21 cellular contexts compared by ENCODE assay signal in the genomic region with DNA sequence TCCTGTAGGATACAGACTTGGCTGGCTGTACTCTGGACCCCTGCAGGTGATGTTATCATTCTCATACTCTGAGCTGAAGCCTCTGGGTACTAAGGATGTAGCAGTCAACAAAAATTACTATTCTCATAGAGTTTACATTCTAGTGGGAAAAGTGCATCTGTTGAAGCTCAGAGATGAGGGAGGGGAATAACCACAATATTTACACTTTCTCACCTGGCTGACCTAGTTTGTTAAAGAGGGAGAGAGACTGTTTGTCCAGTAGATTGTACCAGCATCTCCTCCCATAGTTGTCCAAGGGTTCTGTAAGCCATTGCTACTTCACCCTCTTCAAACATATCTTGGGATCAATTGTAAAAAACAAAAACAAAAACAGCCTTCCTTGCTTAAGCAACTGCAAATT.
"Had no signal": no experiment of that assay in that cellular context is flagged by ENCODE, and none has a peak within 500 bp of the region (broad histone marks: within the 10 kb centered on the region; RNA-seq: fewer than 3 reads in every experiment).

No MANE protein-coding gene starts in this region.

- H3K9me3 ChIP-seq: ovary, thoracic aorta had no signal

- DNase-seq: cerebellar nuclear complex; effector CD4-positive, alpha-beta T cell; endodermal cell; foreskin melanocyte; heart left ventricle; hippocampal formation; islet precursor cell; mammary epithelial cell; naive thymus-derived CD4-positive, alpha-beta T cell; nephron progenitor cell; ovary; right cardiac atrium; stimulated activated CD4-positive, alpha-beta T cell treated with anti-CD3 and anti-CD28 coated beads, Interleukin-4, amount 100 ng/mL, for 1 hour; stimulated activated CD8-positive, alpha-beta memory T cell treated with anti-CD3 and anti-CD28 coated beads, Interleukin-4, amount 100 ng/mL, for 48 hours; stimulated activated naive CD8-positive, alpha-beta T cell treated with anti-CD3 and anti-CD28 coated beads, Interleukin-15, amount 100 ng/mL, for 72 hours; transverse colon had no signal

- H3K4me1 ChIP-seq: heart left ventricle had no signal

- H3K36me3 ChIP-seq: heart left ventricle, ovary, thoracic aorta, transverse colon had no signal

- H3K27ac ChIP-seq: heart left ventricle, ovary, thoracic aorta, transverse colon had no signal

- ATAC-seq: heart left ventricle; left lobe of liver; naive thymus-derived CD4-positive, alpha-beta T cell; right cardiac atrium; stimulated activated effector memory CD8-positive, alpha-beta T cell treated with anti-CD3 and anti-CD28 coated beads, Interleukin-12 subunit alpha, Interleukin-12 subunit beta, amount 100 ng/mL, for 72 hours; stimulated activated naive CD8-positive, alpha-beta T cell treated with anti-CD3 and anti-CD28 coated beads, Interleukin-15, amount 100 ng/mL, for 72 hours had no signal

- H3K4me1 Mint-ChIP-seq: nephron progenitor cell; stimulated activated naive CD8-positive, alpha-beta T cell treated with anti-CD3 and anti-CD28 coated beads, Interleukin-15, amount 100 ng/mL, for 72 hours had no signal

- H3K27ac Mint-ChIP-seq: dendritic cell treated with granulocyte-macrophage colony-stimulating factor and Interleukin-4, amounts not matched to agents 40 ng/mL and 50 ng/mL, for 4 days; endodermal cell; naive thymus-derived CD4-positive, alpha-beta T cell; nephron progenitor cell; progenitor cell of endocrine pancreas; stimulated activated effector memory CD8-positive, alpha-beta T cell treated with anti-CD3 and anti-CD28 coated beads, Interleukin-12 subunit alpha, Interleukin-12 subunit beta, amount 100 ng/mL, for 72 hours; stimulated activated naive CD8-positive, alpha-beta T cell treated with anti-CD3 and anti-CD28 coated beads, Interleukin-15, amount 100 ng/mL, for 72 hours had no signal

- H3K36me3 Mint-ChIP-seq: stimulated activated effector memory CD8-positive, alpha-beta T cell treated with anti-CD3 and anti-CD28 coated beads, Interleukin-12 subunit alpha, Interleukin-12 subunit beta, amount 100 ng/mL, for 72 hours had no signal

- H3K4me3 ChIP-seq: heart left ventricle, ovary, thoracic aorta, transverse colon had no signal

- H3K27me3 ChIP-seq: heart left ventricle, ovary, transverse colon had no signal

- H3K4me3 Mint-ChIP-seq: dendritic cell treated with granulocyte-macrophage colony-stimulating factor and Interleukin-4, amounts not matched to agents 40 ng/mL and 50 ng/mL, for 4 days; naive thymus-derived CD4-positive, alpha-beta T cell; nephron progenitor cell; stimulated activated effector memory CD8-positive, alpha-beta T cell treated with anti-CD3 and anti-CD28 coated beads, Interleukin-12 subunit alpha, Interleukin-12 subunit beta, amount 100 ng/mL, for 72 hours; stimulated activated naive CD8-positive, alpha-beta T cell treated with anti-CD3 and anti-CD28 coated beads, Interleukin-15, amount 100 ng/mL, for 72 hours had no signal

- H3K27me3 Mint-ChIP-seq: dendritic cell treated with granulocyte-macrophage colony-stimulating factor and Interleukin-4, amounts not matched to agents 40 ng/mL and 50 ng/mL, for 4 days; progenitor cell of endocrine pancreas; stimulated activated naive CD8-positive, alpha-beta T cell treated with anti-CD3 and anti-CD28 coated beads, Interleukin-15, amount 100 ng/mL, for 72 hours had no signal

- H3K9me3 Mint-ChIP-seq: dendritic cell treated with granulocyte-macrophage colony-stimulating factor and Interleukin-4, amounts not matched to agents 40 ng/mL and 50 ng/mL, for 4 days; stimulated activated effector memory CD8-positive, alpha-beta T cell treated with anti-CD3 and anti-CD28 coated beads, Interleukin-12 subunit alpha, Interleukin-12 subunit beta, amount 100 ng/mL, for 72 hours had no signal
